8 cellular contexts compared by ENCODE assay signal in genomic region chr15:38690737-38691332, GRCh38.
A peak's percentile ranks its signal among the peaks of the same experiment; 100 is the strongest.
DNase-seq lines count a peak whose midpoint lies in the region; ATAC-seq, FAIRE-seq and TF ChIP-seq lines count a peak whose summit lies in the region.

No MANE protein-coding gene starts in this region.

- peaks cover 69% of the 10 kb centered on the region for H3K4me1 Mint-ChIP-seq in activated T-helper 17 cell treated with anti-CD3 and anti-CD28 coated beads, Interleukin-2, amount 50 U/mL, for 72 hours

- H3K4me3 ChIP-seq in fibroblast of villous mesenchyme (ENCODE audit: low read depth, low read length) = no peak overlapping the region
- no peak overlapping the region for H3K4me3 ChIP-seq in transverse colon

- H3K27ac ChIP-seq in transverse colon = no peak overlapping the region

- H3K36me3 ChIP-seq in transverse colon = no peaks in the 10 kb centered on the region

- no peaks in the 10 kb centered on the region for H3K27me3 Mint-ChIP-seq in activated T-helper 17 cell treated with anti-CD3 and anti-CD28 coated beads, Interleukin-2, amount 50 U/mL, for 72 hours

- FAIRE-seq in A204.1 (lab: Jason Lieb, UNC) (peak; percentile 58), GM12892 (lab: Jason Lieb, UNC) (peak; percentile 98)

- no peak for TF ChIP-seq EP300 in transverse colon (IDR thresholded peaks at IDR 0.05; ENCODE audit: low read depth)

- intact Hi-C loops in transverse colon (cut with DNase I; ENCODE audit: low total_unique reads) = no loop called here

- no peaks in the 10 kb centered on the region for H3K4me1 ChIP-seq in transverse colon

- 25 to 37% methylated on average over 2 to 4 of the region's 4 CpGs for WGBS in transverse colon (ENCODE audit: low coverage in 1 of 2), 2 donors

- H3K36me3 Mint-ChIP-seq in activated T-helper 17 cell treated with anti-CD3 and anti-CD28 coated beads, Interleukin-2, amount 50 U/mL, for 72 hours (ENCODE audit: low read depth) = no peaks in the 10 kb centered on the region

- no peaks in the 10 kb centered on the region for H3K27me3 ChIP-seq in transverse colon

- peak overlapping the region; percentile 60 for H3K4me3 Mint-ChIP-seq in activated T-helper 17 cell treated with anti-CD3 and anti-CD28 coated beads, Interleukin-2, amount 50 U/mL, for 72 hours

- peak; percentile 92 for TF ChIP-seq CTCF in fibroblast of villous mesenchyme (IDR thresholded peaks at IDR 0.05; ENCODE audit: insufficient read depth, low read depth, low read length)
- TF ChIP-seq CTCF in omental fat pad (IDR thresholded peaks at IDR 0.05) = peak in 2 of 3 donors; percentile 28 to 39
- peak; percentile 66 to 85 (median 69) for TF ChIP-seq CTCF in transverse colon (IDR thresholded peaks at IDR 0.05)

- in situ Hi-C loops in transverse colon (cut with MboI; ENCODE audit: low pct_ligation_motif_present in 1 of 4, low pct_unique_long_range_greater_than_20kb in 1 of 4, low sequenced_read_pairs in 3 of 4) = loop anchor here (10.0 to 25.0 kb wide), 7 partner anchors 126 to 704 kb away; partner anchors contain the start of genes FAM98B (in 1 of the 4) and RASGRP1 (in 1 of the 4)

- no peaks in the 10 kb centered on the region for H3K9me3 Mint-ChIP-seq in activated T-helper 17 cell treated with anti-CD3 and anti-CD28 coated beads, Interleukin-2, amount 50 U/mL, for 72 hours

- ATAC-seq in activated T-helper 17 cell treated with anti-CD3 and anti-CD28 coated beads, Interleukin-2, amount 50 U/mL, for 72 hours (replicated peaks) = no peak
- no peak for ATAC-seq in omental fat pad (ENCODE audit: low FRiP score)

- DNase-seq in GM12892 (ENCODE audit: insufficient read length) (no peak), HT1080 (ENCODE audit: low read depth) (peak; percentile 56), RPMI8226 (peak; percentile 63), fibroblast of villous mesenchyme (ENCODE audit: low read depth) (peak; percentile 73), omental fat pad (ENCODE audit: low spot score) (peak; percentile 66), transverse colon (peak; percentile 76)

- no peaks in the 10 kb centered on the region for H3K9me3 ChIP-seq in transverse colon

- TF ChIP-seq POLR2A in GM12892 (IDR thresholded peaks at IDR 0.05; ENCODE audit: low read depth, low read length) (no peak), transverse colon (IDR thresholded peaks at IDR 0.05) (no peak)

- peak overlapping the region; percentile 76 for H3K27ac Mint-ChIP-seq in activated T-helper 17 cell treated with anti-CD3 and anti-CD28 coated beads, Interleukin-2, amount 50 U/mL, for 72 hours

Comparison
In these comparisons a context has a peak if more than half of its experiments do, and no peak if none do; other contexts are left out.
1. CTCF ChIP-seq: peak in every context shown above with its lines; median percentile 92 in fibroblast of villous mesenchyme; 69 in transverse colon; 34 in omental fat pad.